25 cellular contexts compared by ENCODE assay signal in the genomic region with DNA sequence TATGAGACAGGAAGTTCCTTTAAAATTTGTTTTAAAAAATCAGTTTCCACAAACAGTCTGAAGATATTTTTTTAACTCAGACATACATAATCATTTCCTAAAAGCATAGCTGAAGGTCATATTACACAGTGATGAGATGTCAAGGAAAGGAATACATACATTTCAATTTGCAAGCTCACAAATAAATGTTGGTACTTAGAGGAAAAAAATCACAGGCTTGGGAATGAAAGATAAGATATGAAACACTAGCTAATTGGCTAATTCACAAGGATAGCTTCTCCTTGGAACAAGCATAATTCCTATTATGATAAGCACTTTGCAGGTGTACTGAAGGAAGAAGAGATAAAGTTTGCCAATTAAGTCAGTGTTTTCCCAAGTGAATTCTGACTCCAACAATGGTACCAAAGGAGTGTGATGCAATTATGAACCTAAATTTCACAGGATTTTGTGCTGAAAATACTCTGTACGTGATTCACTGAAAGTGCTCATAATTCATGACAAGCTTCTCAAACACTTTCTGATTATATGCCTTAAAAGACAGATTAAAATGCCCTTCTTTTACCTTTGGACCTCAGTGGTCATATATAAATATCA.
DNase-seq lines count a peak whose midpoint lies in the region; ATAC-seq, FAIRE-seq and TF ChIP-seq lines count a peak whose summit lies in the region.
"Had no signal": no experiment of that assay in that cellular context is flagged by ENCODE, and none has a peak within 500 bp of the region (broad histone marks: within the 10 kb centered on the region; RNA-seq: fewer than 3 reads in every experiment).

No MANE protein-coding gene starts in this region.

- TF ChIP-seq POLR2A in A549 (IDR thresholded peaks at IDR 0.05; ENCODE audit: low read length) (no peak), Peyer's patch (IDR thresholded peaks at IDR 0.05) (no peak)

- H3K27me3 ChIP-seq in Peyer's patch: no peaks in the 10 kb centered on the region
- H3K27me3 ChIP-seq: gastrocnemius medialis, pancreas, sigmoid colon, tibial artery had no signal

- no peak for TF ChIP-seq RAD21 in A549 (conservative IDR thresholded peaks at IDR 0.05 in 1 of 2, IDR thresholded peaks at IDR 0.05 in 1 of 2)

- 71% methylated on average over 1 of the region's 1 CpG for WGBS in A549 (ENCODE audit: missing lambda C conversion rate)

- FAIRE-seq in A549 (lab: Jason Lieb, UNC): no peak
- FAIRE-seq: endometrium, pancreas had no signal

- H3K4me3 ChIP-seq in A549 (no peak overlapping the region), Peyer's patch (no peak overlapping the region)
- H3K4me3 ChIP-seq: gastrocnemius medialis, pancreas, sigmoid colon, tibial artery had no signal

- peak overlapping the region; percentile 32; the same call in 2 of the 3 replicates for H3K4me2 ChIP-seq in A549

- peak overlapping the region in 1 of 2 experiments; percentile 41; a peak in 3 of 6 replicates for H3K27ac ChIP-seq in A549
- peak overlapping the region; percentile 22 for H3K27ac ChIP-seq in angular gyrus (ENCODE audit: low read depth, low read length)
- no peak overlapping the region for H3K27ac ChIP-seq in Peyer's patch
- H3K27ac ChIP-seq: C4-2B, gastrocnemius medialis, HL-60, pancreas, sigmoid colon, tibial artery had no signal

- POLR2A ChIA-PET in A549 (lab: Yijun Ruan, JAX): no interaction called here

- TF ChIP-seq CTCF in A549 (IDR thresholded peaks at IDR 0.05) (no peak), Peyer's patch (IDR thresholded peaks at IDR 0.05) (no peak)

- H3K36me3 ChIP-seq in Peyer's patch: no peaks in the 10 kb centered on the region
- H3K36me3 ChIP-seq: gastrocnemius medialis, pancreas, sigmoid colon, tibial artery had no signal

- peaks cover 16% of the 10 kb centered on the region; the same call in 1 of the 3 replicates for H3K9me3 ChIP-seq in A549
- no peaks in the 10 kb centered on the region for H3K9me3 ChIP-seq in Peyer's patch
- H3K9me3 ChIP-seq: gastrocnemius medialis, pancreas, tibial artery had no signal

- DNase-seq in A549 (ENCODE audit: low read depth in 1 of 2, low spot score in 1 of 2) (no peak), NAMALWA (ENCODE audit: low spot score) (peak; percentile 19), fibroblast of peridontal ligament (ENCODE audit: extremely low read depth) (peak; percentile 44), GM19240 (ENCODE audit: insufficient read length, low spot score) (no peak), NCI-H2196 (lab: John Stamatoyannopoulos, UW; ENCODE audit: unreplicated experiment) (no peak), Peyer's patch (no peak), ureter (ENCODE audit: low spot score) (no peak)
- DNase-seq: 8988T; activated CD4-positive, alpha-beta T cell treated with anti-CD3 and anti-CD28 coated beads, Interleukin-2, amount 10 ng/mL, durations not matched to agents 7 days and 5 days; anterior cingulate cortex; gastrocnemius medialis; GDM1; H9; left cardiac atrium; mesendoderm; naive thymus-derived CD8-positive, alpha-beta T cell; NCI-H1694 treated with DMSO at 0.1 percent for 48 hours; pancreas; sigmoid colon; stimulated activated naive CD4-positive, alpha-beta T cell; tibial artery had no signal

- CTCF ChIA-PET in A549 (lab: Yijun Ruan, JAX): interaction anchor here (0.9 to 1.6 kb wide), 2 partner anchors 12 to 16 kb away, joined by 3 to 6 read pairs; no protein-coding TSS in a partner anchor

- no peak for TF ChIP-seq EP300 in A549 (IDR thresholded peaks at IDR 0.05)

- ATAC-seq in A549: no peak
- ATAC-seq: gastrocnemius medialis; left cardiac atrium; naive thymus-derived CD8-positive, alpha-beta T cell; pancreas had no signal

- peaks cover 25% of the 10 kb centered on the region; the same call in 2 of the 3 replicates for H3K4me1 ChIP-seq in A549
- no peaks in the 10 kb centered on the region for H3K4me1 ChIP-seq in Peyer's patch
- H3K4me1 ChIP-seq: gastrocnemius medialis, pancreas had no signal

TF ChIP-seq in A549, 52 proteins besides CTCF, POLR2A, EP300 and RAD21:
- TF ChIP-seq JUNB (IDR thresholded peaks at IDR 0.05) (no peak), SMC3 (IDR thresholded peaks at IDR 0.05) (no peak), JUN (IDR thresholded peaks at IDR 0.05) (no peak), CHD2 (IDR thresholded peaks at IDR 0.05; ENCODE audit: low read length, partially characterized antibody) (no peak), HMGXB4 (CRISPR knock-in tag; IDR thresholded peaks at IDR 0.05; ENCODE audit: borderline replicate concordance) (no peak), CBX8 (IDR thresholded peaks at IDR 0.05) (no peak), MAZ (IDR thresholded peaks at IDR 0.05; ENCODE audit: borderline replicate concordance, low read depth, low read length) (no peak), BCL3 (IDR thresholded peaks at IDR 0.05) (no peak), POLR2AphosphoS2 (conservative IDR thresholded peaks at IDR 0.05; ENCODE audit: low read length) (no peak), ELK1 (IDR thresholded peaks at IDR 0.05; ENCODE audit: low read depth, low read length) (no peak), RCOR1 (IDR thresholded peaks at IDR 0.05; ENCODE audit: low read depth, low read length) (no peak), MAFK (IDR thresholded peaks at IDR 0.05; ENCODE audit: partially characterized antibody) (no peak), HDAC2 (IDR thresholded peaks at IDR 0.05) (no peak), GATA3 (IDR thresholded peaks at IDR 0.05; ENCODE audit: borderline replicate concordance) (no peak)
- TF ChIP-seq, protein P1, sequence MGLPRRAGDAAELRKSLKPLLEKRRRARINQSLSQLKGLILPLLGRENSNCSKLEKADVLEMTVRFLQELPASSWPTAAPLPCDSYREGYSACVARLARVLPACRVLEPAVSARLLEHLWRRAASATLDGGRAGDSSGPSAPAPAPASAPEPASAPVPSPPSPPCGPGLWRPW (IDR thresholded peaks at IDR 0.05): no peak
- TF ChIP-seq, protein P2, sequence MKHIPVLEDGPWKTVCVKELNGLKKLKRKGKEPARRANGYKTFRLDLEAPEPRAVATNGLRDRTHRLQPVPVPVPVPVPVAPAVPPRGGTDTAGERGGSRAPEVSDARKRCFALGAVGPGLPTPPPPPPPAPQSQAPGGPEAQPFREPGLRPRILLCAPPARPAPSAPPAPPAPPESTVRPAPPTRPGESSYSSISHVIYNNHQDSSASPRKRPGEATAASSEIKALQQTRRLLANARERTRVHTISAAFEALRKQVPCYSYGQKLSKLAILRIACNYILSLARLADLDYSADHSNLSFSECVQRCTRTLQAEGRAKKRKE (CRISPR knock-in tag; IDR thresholded peaks at IDR 0.05; ENCODE audit: low read depth): no peak

Comparison
In these comparisons a context has a peak if more than half of its experiments do, and no peak if none do; other contexts are left out.
1. DNase-seq: peak in NAMALWA (single experiment) and fibroblast of peridontal ligament (single experiment); none in A549 (0 of 2), GM19240 (single experiment), NCI-H2196 (single experiment), Peyer's patch (0 of 3) and ureter (single experiment).